In genomic region chr13:97879646-97880297, GRCh38 we compare ENCODE assay signal across 1 cellular context.
TF ChIP-seq lines count a peak whose summit lies in the region.

No MANE protein-coding gene starts in this region.

TF ChIP-seq in SK-N-SH, 30 proteins besides CTCF, POLR2A, EP300 and RAD21 (continued from another document):
- TF ChIP-seq USF1 (IDR thresholded peaks at IDR 0.05; ENCODE audit: borderline replicate concordance, low read depth) (no peak), GABPA (IDR thresholded peaks at IDR 0.05; ENCODE audit: low read depth) (peak; percentile 36; the same call in 1 of the 2 replicates), IRF3 (IDR thresholded peaks at IDR 0.05; ENCODE audit: low read depth, low read length) (no peak), FOXM1 (IDR thresholded peaks at IDR 0.05; ENCODE audit: low read depth) (peak; percentile 71; the same call in 1 of the 2 replicates), SIN3A (IDR thresholded peaks at IDR 0.05; ENCODE audit: borderline replicate concordance, low read depth, low read length) (no peak), RCOR1 (IDR thresholded peaks at IDR 0.05; ENCODE audit: low read length) (no peak), MAX (IDR thresholded peaks at IDR 0.05; ENCODE audit: low read depth) (peak; percentile 61; the same call in 1 of the 2 replicates), REST (IDR thresholded peaks at IDR 0.05; ENCODE audit: low read depth, low read length) (no peak), TCF12 (IDR thresholded peaks at IDR 0.05) (peak; percentile 95), MXI1 (IDR thresholded peaks at IDR 0.05; ENCODE audit: low read depth, low read length) (no peak), TEAD4 (IDR thresholded peaks at IDR 0.05; ENCODE audit: borderline replicate concordance, insufficient read depth) (peak; percentile 87), JUND (IDR thresholded peaks at IDR 0.05) (peak; percentile 93), YY1 (IDR thresholded peaks at IDR 0.05; ENCODE audit: low read depth) (peak; percentile 67; the same call in 1 of the 2 replicates), RXRA (IDR thresholded peaks at IDR 0.05; ENCODE audit: borderline replicate concordance, low read depth) (peak; percentile 39; the same call in 1 of the 2 replicates), USF2 (IDR thresholded peaks at IDR 0.05; ENCODE audit: borderline replicate concordance, low read depth, low read length) (no peak)
